ENCODE assay signal across 1 cellular context in genomic region chr17:78362671-78363070, GRCh38.
TF ChIP-seq lines count a peak whose summit lies in the region.

No MANE protein-coding gene starts in this region.

TF ChIP-seq in H1, 55 proteins besides CTCF, POLR2A, EP300 and RAD21:
- TF ChIP-seq TAF7 (optimal IDR thresholded peaks at IDR 0.05; ENCODE audit: borderline replicate concordance, low read depth, low read length) (no peak), RBBP5 (IDR thresholded peaks at IDR 0.05; ENCODE audit: borderline replicate concordance, low read depth, low read length) (no peak), ATF3 (IDR thresholded peaks at IDR 0.05; ENCODE audit: insufficient read depth, low read depth, low read length) (no peak), JUN (IDR thresholded peaks at IDR 0.05; ENCODE audit: low read depth, low read length) (no peak), HDAC6 (IDR thresholded peaks at IDR 0.05; ENCODE audit: low read depth, low read length) (no peak), SIN3A (conservative IDR thresholded peaks at IDR 0.05 in 1 of 2, IDR thresholded peaks at IDR 0.05 in 1 of 2; ENCODE audit: low read depth in 1 of 2, low read length in 2 of 2) (no peak), SUZ12 (IDR thresholded peaks at IDR 0.05; ENCODE audit: low read length) (no peak), FOSL1 (IDR thresholded peaks at IDR 0.05; ENCODE audit: insufficient read depth, low read depth, low read length) (no peak), RXRA (IDR thresholded peaks at IDR 0.05; ENCODE audit: insufficient read depth, low read depth, low read length) (no peak), ATF2 (IDR thresholded peaks at IDR 0.05; ENCODE audit: low read length) (no peak), JUND (IDR thresholded peaks at IDR 0.05; ENCODE audit: low read length) (no peak), KDM1A (IDR thresholded peaks at IDR 0.05; ENCODE audit: borderline replicate concordance, low read length) (no peak), TCF12 (IDR thresholded peaks at IDR 0.05; ENCODE audit: low read depth, low read length) (no peak), SRF (IDR thresholded peaks at IDR 0.05; ENCODE audit: low read depth, low read length) (no peak), SP4 (IDR thresholded peaks at IDR 0.05; ENCODE audit: low read length) (no peak), KDM5A (IDR thresholded peaks at IDR 0.05; ENCODE audit: low read length) (no peak), PHF8 (conservative IDR thresholded peaks at IDR 0.05; ENCODE audit: low read depth, low read length) (no peak), CEBPB (IDR thresholded peaks at IDR 0.05; ENCODE audit: low read depth, low read length) (no peak), RNF2 (IDR thresholded peaks at IDR 0.05; ENCODE audit: borderline replicate concordance, low read depth, low read length, missing control alignments, poor library complexity, severe bottlenecking) (no peak), NANOG (IDR thresholded peaks at IDR 0.05; ENCODE audit: insufficient read depth, low read depth, low read length, poor library complexity, severe bottlenecking) (no peak)
